In the genomic region with DNA sequence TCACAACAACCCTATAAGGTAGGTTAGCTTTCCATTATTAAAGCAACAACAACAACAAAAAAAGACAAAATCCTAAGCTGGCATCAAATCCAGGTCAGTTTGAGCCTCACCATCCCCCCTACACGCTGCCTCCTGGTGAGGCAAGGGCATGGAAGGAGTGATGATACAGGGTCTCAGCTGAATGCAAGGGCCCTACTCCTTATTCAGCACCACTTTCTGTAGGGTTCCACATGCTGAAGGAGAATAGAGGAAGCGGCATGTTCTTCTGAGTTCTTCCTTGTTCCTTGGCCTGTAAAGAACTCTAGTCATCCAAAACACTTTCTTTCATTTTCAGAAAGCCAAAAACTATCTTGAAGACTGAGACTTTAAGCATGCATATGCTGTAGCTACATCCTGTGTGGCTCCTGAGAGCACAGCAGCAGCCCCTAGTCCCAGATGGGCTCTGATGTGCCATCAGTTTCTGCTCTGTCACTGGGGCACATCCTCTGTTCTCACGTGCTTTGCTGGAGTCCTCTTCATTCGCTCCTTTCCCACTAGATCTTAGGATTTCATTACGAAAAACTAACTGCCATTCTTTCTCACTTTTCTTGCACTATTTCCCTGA, we compare ENCODE assay signal across 13 cellular contexts. TPM values are rescaled to one million over a fixed set of nuclear protein-coding genes. Genes with fewer than 3 reads are reported as not detected.
DNase-seq lines count a peak whose midpoint lies in the region; ATAC-seq, FAIRE-seq and TF ChIP-seq lines count a peak whose summit lies in the region.
"Had no signal": no experiment of that assay in that cellular context is flagged by ENCODE, and none has a peak within 500 bp of the region (broad histone marks: within the 10 kb centered on the region; RNA-seq: fewer than 3 reads in every experiment).

No MANE protein-coding gene starts in this region.

- no peak for TF ChIP-seq POLR2A in GM12892 (IDR thresholded peaks at IDR 0.05; ENCODE audit: low read depth, low read length)

- peak; percentile 77 for FAIRE-seq in GM12892 (lab: Jason Lieb, UNC)

- peaks cover 14 to 25% (median 18%) of the 10 kb centered on the region in 3 donors for H3K4me1 Mint-ChIP-seq in T-cell

- no peaks in the 10 kb centered on the region for H3K36me3 Mint-ChIP-seq in T-cell

- POLR2A ChIA-PET in T-cell (lab: Charles Lee): no interaction called here

- H3K9me3 Mint-ChIP-seq in T-cell: no peaks in the 10 kb centered on the region

- CTCF ChIA-PET in T-cell (lab: Charles Lee): interaction anchor here in 1 of 2 donors (0.6 to 1.4 kb wide), 2 partner anchors 89 to 92 kb away, joined by 4 read pairs; no protein-coding TSS in a partner anchor

- no peak overlapping the region for H3K4me3 Mint-ChIP-seq in T-cell

- H3K27me3 Mint-ChIP-seq in T-cell: peaks cover 5 to 43% of the 10 kb centered on the region in 2 donors

- ATAC-seq in GM19372 (IDR thresholded peaks at IDR 0.05; ENCODE audit: low read depth, unreplicated experiment) (peak; percentile 61), HG02970 (IDR thresholded peaks at IDR 0.05; ENCODE audit: low FRiP score, unreplicated experiment) (peak; percentile 55), T-cell (replicated peaks in 1 of 4) (peak; percentile 64 to 99 (median 80))

- DNase-seq in GM12892 (ENCODE audit: insufficient read length) (no peak), T-cell (peak in 6 of 34 experiments; percentile 4 to 19 (median 14)), GDM1 (lab: John Stamatoyannopoulos, UW) (no peak), occipital lobe (lab: John Stamatoyannopoulos, UW) (no peak), NCI-H524 (lab: John Stamatoyannopoulos, UW) (no peak)
- no peak for DNase-seq in stimulated activated CD4-positive, alpha-beta T cell treated with anti-CD3 and anti-CD28 coated beads, Interleukin-15, amount 100 ng/mL, for 24 hours
- DNase-seq: activated CD4-positive, alpha-beta T cell treated with anti-CD3 and anti-CD28 coated beads, Interleukin-2, amount 50 U/mL, for 48 hours; NCI-H2107; SHP77 had no signal

- H3K27ac Mint-ChIP-seq in T-cell: peak overlapping the region in 1 of 2 donors; percentile 4

RNA-seq across cellular contexts. Expression of a gene that starts 6.2 kb away (rescaled TPM):
- polyA plus RNA-seq in GM12892 (2012; ENCODE audit: missing spikeins): 0.78 TPM
- total RNA-seq in T-cell: under 1 TPM; 0.13 to 0.61 (median 0.30) TPM
- 14.2 TPM for total RNA-seq in occipital lobe

RNA-seq across cellular contexts. Expression of a gene that starts 19.9 kb away (rescaled TPM):
- polyA plus RNA-seq in GM12892 (2012; ENCODE audit: missing spikeins): not detected
- total RNA-seq in T-cell (not detected), occipital lobe (1.4 TPM)
- total RNA-seq: epithelial cell of proximal tubule, thoracic aorta had no signal
